ENCODE assay signal across 1 cellular context in genomic region chr12:16349132-16349463, GRCh38.
TF ChIP-seq lines count a peak whose summit lies in the region.

No MANE protein-coding gene starts in this region.

TF ChIP-seq in GM12878, 131 proteins besides CTCF, POLR2A, EP300 and RAD21 (continued from another document):
- TF ChIP-seq RELB (IDR thresholded peaks at IDR 0.05; ENCODE audit: low read depth), result no peak
